14 cellular contexts compared by ENCODE assay signal in the genomic region with DNA sequence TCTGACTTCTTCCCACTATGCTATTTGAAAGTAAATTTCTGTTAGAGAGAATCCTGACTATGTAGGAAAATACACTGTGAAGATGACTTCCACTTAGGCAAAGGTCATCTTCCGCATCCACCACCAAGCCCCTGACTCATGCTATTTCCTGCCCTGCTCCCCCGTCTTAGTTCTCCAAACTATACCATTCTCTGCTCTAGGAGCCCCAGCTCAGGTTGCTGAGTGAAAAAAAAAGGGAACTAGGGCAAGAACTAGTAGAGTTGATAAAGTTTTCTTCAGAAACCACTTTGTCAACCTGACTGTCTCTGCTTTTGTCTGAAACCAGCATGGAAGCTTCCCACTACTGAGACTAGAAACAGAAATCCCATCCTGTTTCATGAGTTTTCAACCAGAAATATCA.
A peak's percentile ranks its signal among the peaks of the same experiment; 100 is the strongest.
DNase-seq lines count a peak whose midpoint lies in the region; ATAC-seq and TF ChIP-seq lines count a peak whose summit lies in the region.
"Had no signal": no experiment of that assay in that cellular context is flagged by ENCODE, and none has a peak within 500 bp of the region (broad histone marks: within the 10 kb centered on the region; RNA-seq: fewer than 3 reads in every experiment).

No MANE protein-coding gene starts in this region.

- 69 to 71% methylated on average over 2 of the region's 2 CpGs for WGBS in upper lobe of left lung, 2 donors

- no peak for TF ChIP-seq CTCF in upper lobe of left lung (IDR thresholded peaks at IDR 0.05)

- H3K4me3 Mint-ChIP-seq in dendritic cell treated with granulocyte-macrophage colony-stimulating factor and Interleukin-4, amounts not matched to agents 40 ng/mL and 50 ng/mL, for 4 days: no peak overlapping the region
- H3K4me3 Mint-ChIP-seq: activated CD4-positive, alpha-beta memory T cell treated with anti-CD3 and anti-CD28 coated beads, Interleukin-2, amount 10 ng/mL, durations not matched to agents 7 days and 5 days; CD8-positive, alpha-beta T cell had no signal

- no peaks in the 10 kb centered on the region for H3K36me3 Mint-ChIP-seq in dendritic cell treated with granulocyte-macrophage colony-stimulating factor and Interleukin-4, amounts not matched to agents 40 ng/mL and 50 ng/mL, for 4 days (ENCODE audit: low read depth)
- H3K36me3 Mint-ChIP-seq: CD8-positive, alpha-beta T cell had no signal

- H3K4me1 ChIP-seq in upper lobe of left lung: no peaks in the 10 kb centered on the region
- H3K4me1 ChIP-seq: pancreas had no signal

- no peaks in the 10 kb centered on the region for H3K9me3 Mint-ChIP-seq in dendritic cell treated with granulocyte-macrophage colony-stimulating factor and Interleukin-4, amounts not matched to agents 40 ng/mL and 50 ng/mL, for 4 days
- H3K9me3 Mint-ChIP-seq: activated CD4-positive, alpha-beta memory T cell treated with anti-CD3 and anti-CD28 coated beads, Interleukin-2, amount 10 ng/mL, durations not matched to agents 7 days and 5 days; CD8-positive, alpha-beta T cell had no signal

- peak overlapping the region in 1 of 4 donors; percentile 39 for H3K27ac ChIP-seq in upper lobe of left lung
- H3K27ac ChIP-seq: epithelial cell of prostate, pancreas had no signal

- no peak overlapping the region for H3K4me3 ChIP-seq in upper lobe of left lung
- H3K4me3 ChIP-seq: pancreas had no signal

- peak; percentile 40 to 79 for ATAC-seq in upper lobe of left lung (ENCODE audit: low FRiP score in 2 of 2)
- ATAC-seq in GM18502 (IDR thresholded peaks at IDR 0.05; ENCODE audit: poor library complexity, unreplicated experiment): no peak
- ATAC-seq: CD8-positive, alpha-beta T cell had no signal

- H3K9me3 ChIP-seq in upper lobe of left lung: no peaks in the 10 kb centered on the region
- H3K9me3 ChIP-seq: pancreas had no signal

- H3K36me3 ChIP-seq in upper lobe of left lung: no peaks in the 10 kb centered on the region
- H3K36me3 ChIP-seq: pancreas had no signal

- intact Hi-C loops in dendritic cell treated with granulocyte-macrophage colony-stimulating factor and Interleukin-4, amounts not matched to agents 40 ng/mL and 50 ng/mL, for 4 days (cut with micrococcal nuclease): loop anchor here (1.0 kb wide), 1 partner anchor 20 kb away; no protein-coding TSS in a partner anchor

- H3K27me3 ChIP-seq in upper lobe of left lung: no peaks in the 10 kb centered on the region

- no peak for TF ChIP-seq POLR2A in upper lobe of left lung (IDR thresholded peaks at IDR 0.05)

- H3K27me3 Mint-ChIP-seq in dendritic cell treated with granulocyte-macrophage colony-stimulating factor and Interleukin-4, amounts not matched to agents 40 ng/mL and 50 ng/mL, for 4 days: no peaks in the 10 kb centered on the region

- no peak for TF ChIP-seq EP300 in upper lobe of left lung (IDR thresholded peaks at IDR 0.05)

- DNase-seq in HT1080 (ENCODE audit: low read depth) (peak; percentile 93), NOMO-1 treated with dmso at 0.1 percent for 144 hours (lab: John Stamatoyannopoulos, UW; ENCODE audit: unreplicated experiment) (peak; percentile 97), upper lobe of left lung (peak in 1 of 2 donors; percentile 39), activated T-cell treated with anti-CD3 and anti-CD28 coated beads for 4 hours (no peak), DMS 273 (lab: John Stamatoyannopoulos, UW; ENCODE audit: unreplicated experiment) (no peak)
- DNase-seq: activated CD4-positive, alpha-beta memory T cell treated with anti-CD3 and anti-CD28 coated beads, Interleukin-2, amount 10 ng/mL, durations not matched to agents 7 days and 5 days; CD8-positive, alpha-beta T cell; NCI-H82; pancreas; SHP77 treated with DMSO at 0.1 percent for 48 hours; stimulated activated naive CD4-positive, alpha-beta T cell treated with Interleukin-2 at 50 U/mL for 16 hours had no signal

- H3K27ac Mint-ChIP-seq in dendritic cell treated with granulocyte-macrophage colony-stimulating factor and Interleukin-4, amounts not matched to agents 40 ng/mL and 50 ng/mL, for 4 days: peak overlapping the region; percentile 88
- H3K27ac Mint-ChIP-seq: activated CD4-positive, alpha-beta memory T cell treated with anti-CD3 and anti-CD28 coated beads, Interleukin-2, amount 10 ng/mL, durations not matched to agents 7 days and 5 days; CD8-positive, alpha-beta T cell had no signal

- peaks cover 45% of the 10 kb centered on the region for H3K4me1 Mint-ChIP-seq in dendritic cell treated with granulocyte-macrophage colony-stimulating factor and Interleukin-4, amounts not matched to agents 40 ng/mL and 50 ng/mL, for 4 days (ENCODE audit: low read depth)
- H3K4me1 Mint-ChIP-seq: activated CD4-positive, alpha-beta memory T cell treated with anti-CD3 and anti-CD28 coated beads, Interleukin-2, amount 10 ng/mL, durations not matched to agents 7 days and 5 days had no signal

Comparison
In these comparisons a context has a peak if more than half of its experiments do, and no peak if none do; other contexts are left out.
1. DNase-seq: peak in HT1080 (single experiment) and NOMO-1 treated with dmso at 0.1 percent for 144 hours (single experiment); none in activated T-cell treated with anti-CD3 and anti-CD28 coated beads for 4 hours (single experiment) and DMS 273 (single experiment).